25 cellular contexts compared by ENCODE assay signal in genomic region chr2:161999331-161999730, GRCh38.
DNase-seq lines count a peak whose midpoint lies in the region; ATAC-seq, FAIRE-seq and TF ChIP-seq lines count a peak whose summit lies in the region.
"Had no signal": no experiment of that assay in that cellular context is flagged by ENCODE, and none has a peak within 500 bp of the region (broad histone marks: within the 10 kb centered on the region; RNA-seq: fewer than 3 reads in every experiment).

No MANE protein-coding gene starts in this region.

- H3K27me3 Mint-ChIP-seq in CD4-positive, alpha-beta memory T cell = no peaks in the 10 kb centered on the region
- H3K27me3 Mint-ChIP-seq: CD8-positive, alpha-beta memory T cell had no signal

- DNase-seq in CD4-positive, alpha-beta memory T cell = no peak
- peak; percentile 10 for DNase-seq in G401 (ENCODE audit: low spot score)
- peak in 4 of 10 donors; percentile 52 to 63 (median 57) for DNase-seq in dorsolateral prefrontal cortex
- no peak for DNase-seq in stimulated activated effector memory CD8-positive, alpha-beta T cell treated with anti-CD3 and anti-CD28 coated beads, Interleukin-12 subunit alpha, Interleukin-12 subunit beta, amount 100 ng/mL, for 72 hours (ENCODE audit: low spot score in 2 of 2)
- DNase-seq in D721Med (ENCODE audit: insufficient read length, low spot score) = no peak
- DNase-seq in aorta = no peak
- no peak for DNase-seq in occipital lobe (lab: John Stamatoyannopoulos, UW)
- DNase-seq: CD8-positive, alpha-beta memory T cell; GM23248; H9; NCI-H1105; NCI-H146; NCI-H1930; NCI-H2107; NCI-H524 treated with DMSO at 0.1 percent for 48 hours; NCI-H82; NK-92 treated with Interleukin-12 subunit alpha and Interleukin-12 subunit beta, amount 100 ng/mL, for 24 hours; PC-9; SJCRH30 had no signal

- no peak for ATAC-seq in stimulated activated effector memory CD8-positive, alpha-beta T cell treated with anti-CD3 and anti-CD28 coated beads, Interleukin-12 subunit alpha, Interleukin-12 subunit beta, amount 100 ng/mL, for 72 hours
- ATAC-seq in aorta (ENCODE audit: low FRiP score) = no peak
- ATAC-seq: K562, Right ventricle myocardium inferior had no signal

- POLR2A ChIA-PET in CD4-positive, alpha-beta memory T cell (lab: Charles Lee; ENCODE audit: partially characterized antibody) = interaction anchor here (0.8 to 3.4 kb wide), 3 partner anchors 12 to 74 kb away, joined by 3 to 13 read pairs (median 3); no protein-coding TSS in a partner anchor

- no peak for FAIRE-seq in D721Med (lab: Jason Lieb, UNC)
- FAIRE-seq: G401.6, HTR-8/SVneo, K562 had no signal

- CTCF ChIA-PET in CD4-positive, alpha-beta memory T cell (lab: Charles Lee; ENCODE audit: partially characterized antibody) = interaction anchor here (1.3 to 1.7 kb wide), 4 partner anchors 13 to 127 kb away, joined by 3 to 4 read pairs (median 4); no protein-coding TSS in a partner anchor

- no peaks in the 10 kb centered on the region for H3K9me3 ChIP-seq in CD4-positive, alpha-beta memory T cell (ENCODE audit: control insufficient read depth in 1 of 2, low read length in 2 of 2)
- H3K9me3 ChIP-seq in aorta (ENCODE audit: control insufficient read depth, low read length) = no peaks in the 10 kb centered on the region
- H3K9me3 ChIP-seq: SJCRH30 had no signal

- in situ Hi-C loops in G401 (cut with HindIII; ENCODE audit: low sequenced_read_pairs) = no loop called here

- no peaks in the 10 kb centered on the region for H3K27me3 ChIP-seq in CD4-positive, alpha-beta memory T cell (ENCODE audit: insufficient read depth, low read length)
- H3K27me3 ChIP-seq in dorsolateral prefrontal cortex (no peaks in the 10 kb centered on the region), aorta (ENCODE audit: control insufficient read depth in 1 of 2, insufficient read depth in 2 of 2, low read length in 1 of 2) (peaks cover 0 to 2% of the 10 kb centered on the region in 2 donors)
- H3K27me3 ChIP-seq: SJCRH30 had no signal

- peaks cover 33 to 63% (median 46%) of the 10 kb centered on the region in 4 donors for H3K4me1 Mint-ChIP-seq in CD4-positive, alpha-beta memory T cell
- peaks cover 53% of the 10 kb centered on the region for H3K4me1 Mint-ChIP-seq in stimulated activated effector memory CD8-positive, alpha-beta T cell treated with anti-CD3 and anti-CD28 coated beads, Interleukin-12 subunit alpha, Interleukin-12 subunit beta, amount 100 ng/mL, for 72 hours

- TF ChIP-seq CTCF in dorsolateral prefrontal cortex (IDR thresholded peaks at IDR 0.05 in 54 of 56, conservative IDR thresholded peaks at IDR 0.05 in 2 of 56; ENCODE audit: low read depth in 1 of 56, partially characterized antibody in 56 of 56) = no peak
- no peak for TF ChIP-seq CTCF in D721Med (IDR thresholded peaks at IDR 0.05; ENCODE audit: insufficient read depth, missing control alignments)

- H3K9me3 Mint-ChIP-seq in CD4-positive, alpha-beta memory T cell = no peaks in the 10 kb centered on the region
- H3K9me3 Mint-ChIP-seq in stimulated activated effector memory CD8-positive, alpha-beta T cell treated with anti-CD3 and anti-CD28 coated beads, Interleukin-12 subunit alpha, Interleukin-12 subunit beta, amount 100 ng/mL, for 72 hours = peaks cover 4% of the 10 kb centered on the region
- H3K9me3 Mint-ChIP-seq: CD8-positive, alpha-beta memory T cell; H9 had no signal

- intact Hi-C loops in CD4-positive, alpha-beta memory T cell (cut with micrococcal nuclease) = loop anchor here (10.0 kb wide), 1 partner anchor 315 kb away; the partner anchor contains the start of gene IFIH1
- intact Hi-C loops in dorsolateral prefrontal cortex (cut with DNase I) (loop anchor here in 1 of 2 donors (5.0 kb wide), 1 partner anchor 118 kb away; no protein-coding TSS in a partner anchor), aorta (cut with DNase I) (no loop called here)

- H3K36me3 Mint-ChIP-seq in CD4-positive, alpha-beta memory T cell = peaks cover 64 to 73% of the 10 kb centered on the region in 2 donors
- H3K36me3 Mint-ChIP-seq in stimulated activated effector memory CD8-positive, alpha-beta T cell treated with anti-CD3 and anti-CD28 coated beads, Interleukin-12 subunit alpha, Interleukin-12 subunit beta, amount 100 ng/mL, for 72 hours = peaks cover 73% of the 10 kb centered on the region

- H3K4me3 Mint-ChIP-seq in CD4-positive, alpha-beta memory T cell = no peak overlapping the region
- H3K4me3 Mint-ChIP-seq in stimulated activated effector memory CD8-positive, alpha-beta T cell treated with anti-CD3 and anti-CD28 coated beads, Interleukin-12 subunit alpha, Interleukin-12 subunit beta, amount 100 ng/mL, for 72 hours = no peak overlapping the region
- H3K4me3 Mint-ChIP-seq: B cell, H9 had no signal

- H3K4me3 ChIP-seq in CD4-positive, alpha-beta memory T cell (ENCODE audit: low read length in 2 of 2) = no peak overlapping the region
- H3K4me3 ChIP-seq in dorsolateral prefrontal cortex (no peak overlapping the region), aorta (ENCODE audit: low read length in 2 of 2) (no peak overlapping the region)
- H3K4me3 ChIP-seq: GM23248, K562, PC-9, SJCRH30 had no signal

- 26% methylated on average over 6 of the region's 6 CpGs for WGBS in aorta, 2 donors

- H3K4me1 ChIP-seq in CD4-positive, alpha-beta memory T cell (ENCODE audit: insufficient read depth, low read length) = peaks cover 26% of the 10 kb centered on the region
- no peaks in the 10 kb centered on the region for H3K4me1 ChIP-seq in aorta (ENCODE audit: control insufficient read depth in 1 of 2, insufficient read depth in 2 of 2, low read length in 2 of 2)
- H3K4me1 ChIP-seq: SJCRH30 had no signal

- H3K27ac ChIP-seq in CD4-positive, alpha-beta memory T cell (ENCODE audit: low read depth, low read length) = no peak overlapping the region
- H3K27ac ChIP-seq in dorsolateral prefrontal cortex (peak overlapping the region in 34 of 59 donors; percentile 2 to 80 (median 38)), aorta (ENCODE audit: low read depth in 1 of 2, low read length in 2 of 2) (no peak overlapping the region)
- H3K27ac ChIP-seq: C4-2B, GM23248, PC-9, SJCRH30 had no signal

- H3K36me3 ChIP-seq in CD4-positive, alpha-beta memory T cell (ENCODE audit: insufficient read depth, low read length) = peaks cover 6% of the 10 kb centered on the region
- no peaks in the 10 kb centered on the region for H3K36me3 ChIP-seq in aorta (ENCODE audit: control insufficient read depth in 1 of 2, insufficient read depth in 2 of 2, low read length in 1 of 2)
- H3K36me3 ChIP-seq: SJCRH30 had no signal

- H3K27ac Mint-ChIP-seq in CD4-positive, alpha-beta memory T cell = peak overlapping the region in 5 of 7 donors; percentile 30 to 80 (median 52)
- H3K27ac Mint-ChIP-seq in stimulated activated effector memory CD8-positive, alpha-beta T cell treated with anti-CD3 and anti-CD28 coated beads, Interleukin-12 subunit alpha, Interleukin-12 subunit beta, amount 100 ng/mL, for 72 hours = peak overlapping the region; percentile 71
- H3K27ac Mint-ChIP-seq: B cell, H9 had no signal

Comparison
In these comparisons a context has a peak if more than half of its experiments do, and no peak if none do; other contexts are left out.
1. H3K27ac ChIP-seq: peak in dorsolateral prefrontal cortex (34 of 59); none in CD4-positive, alpha-beta memory T cell (single experiment) and aorta (0 of 2).